ENCODE assay signal across 8 cellular contexts in the genomic region with DNA sequence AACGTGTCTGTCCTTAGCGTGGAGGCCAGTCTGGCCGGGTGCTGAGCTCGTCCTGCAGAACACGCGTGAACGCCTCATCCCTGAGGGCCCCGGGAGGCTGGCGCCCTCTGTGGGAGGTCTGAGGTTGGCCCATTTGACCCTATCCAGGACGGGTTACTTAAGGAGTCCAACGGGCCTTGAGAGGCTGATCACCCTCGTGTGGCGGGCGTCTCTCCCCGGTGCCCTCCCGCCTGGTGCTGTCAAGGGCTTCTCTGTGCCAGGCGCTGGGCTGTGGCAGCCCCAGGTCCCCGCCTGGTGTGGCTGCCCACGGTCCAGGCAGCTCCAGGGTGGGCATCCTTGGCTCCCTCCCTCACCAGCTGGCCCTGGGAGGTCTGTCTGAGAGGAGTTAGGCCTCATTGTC. TPM values are rescaled to one million over a fixed set of nuclear protein-coding genes. Genes with fewer than 3 reads are reported as not detected.
DNase-seq lines count a peak whose midpoint lies in the region; ATAC-seq and TF ChIP-seq lines count a peak whose summit lies in the region.

No MANE protein-coding gene starts in this region.

- TF ChIP-seq CTCF in WERI-Rb-1 (IDR thresholded peaks at IDR 0.05; ENCODE audit: low read depth, low read length), result peak; percentile 57
- TF ChIP-seq CTCF in fibroblast of the aortic adventitia (IDR thresholded peaks at IDR 0.05; ENCODE audit: insufficient read depth, low read length), result peak; percentile 25

- ATAC-seq in HG03196 (IDR thresholded peaks at IDR 0.05; ENCODE audit: unreplicated experiment), result no peak

- no peak overlapping the region for H3K4me3 ChIP-seq in WERI-Rb-1 (ENCODE audit: low read depth, low read length)
- no peak overlapping the region for H3K4me3 ChIP-seq in fibroblast of the aortic adventitia (ENCODE audit: low read depth, low read length)
- peak overlapping the region; percentile 12 for H3K4me3 ChIP-seq in rectal smooth muscle tissue (ENCODE audit: low read length)

- H3K27me3 ChIP-seq in WERI-Rb-1 (ENCODE audit: insufficient read depth, low read depth, severe bottlenecking), result no peaks in the 10 kb centered on the region
- H3K27me3 ChIP-seq in rectal smooth muscle tissue (ENCODE audit: control insufficient read depth, insufficient read depth, low read length), result no peaks in the 10 kb centered on the region

- DNase-seq in GM03348 (ENCODE audit: low spot score) (peak; percentile 43), WERI-Rb-1 (peak; percentile 53), fibroblast of the aortic adventitia (ENCODE audit: low read depth) (no peak), COLO829 (ENCODE audit: low spot score) (no peak), EL (no peak)
- DNase-seq in stimulated activated CD8-positive, alpha-beta memory T cell treated with anti-CD3 and anti-CD28 coated beads, Interleukin-4, amount 100 ng/mL, for 48 hours, result no peak

- peaks cover 11% of the 10 kb centered on the region for H3K36me3 ChIP-seq in WERI-Rb-1
- peaks cover 5% of the 10 kb centered on the region for H3K36me3 ChIP-seq in rectal smooth muscle tissue (ENCODE audit: control insufficient read depth, insufficient read depth, low read length)

- peaks cover 80% of the 10 kb centered on the region for H3K4me1 ChIP-seq in rectal smooth muscle tissue (ENCODE audit: control insufficient read depth, insufficient read depth, low read length)

- H3K27ac ChIP-seq in WERI-Rb-1 (no peak overlapping the region), rectal smooth muscle tissue (ENCODE audit: low read depth, low read length) (no peak overlapping the region)

- H3K9me3 ChIP-seq in WERI-Rb-1 (ENCODE audit: severe bottlenecking), result no peaks in the 10 kb centered on the region

- H3K9ac ChIP-seq in rectal smooth muscle tissue (ENCODE audit: low read length), result no peak overlapping the region

RNA-seq across cellular contexts. Expression of gene SKI, which starts 9.7 kb away (rescaled TPM):
- total RNA-seq in fibroblast of the aortic adventitia (ENCODE audit: low replicate concordance), result 28.1 and 36.6 TPM in 2 replicates

RNA-seq across cellular contexts. Expression of gene FAAP20, which starts 43.2 kb away (rescaled TPM):
- 18.5 and 23.2 TPM in 2 replicates for total RNA-seq in fibroblast of the aortic adventitia (ENCODE audit: low replicate concordance)

Comparison
In these comparisons a context has a peak if more than half of its experiments do, and no peak if none do; other contexts are left out.
1. DNase-seq: peak in GM03348 (single experiment) and WERI-Rb-1 (single experiment); none in fibroblast of the aortic adventitia (single experiment), COLO829 (single experiment), EL (single experiment) and stimulated activated CD8-positive, alpha-beta memory T cell treated with anti-CD3 and anti-CD28 coated beads, Interleukin-4, amount 100 ng/mL, for 48 hours (single experiment).